ENCODE assay signal across 22 cellular contexts in the genomic region with DNA sequence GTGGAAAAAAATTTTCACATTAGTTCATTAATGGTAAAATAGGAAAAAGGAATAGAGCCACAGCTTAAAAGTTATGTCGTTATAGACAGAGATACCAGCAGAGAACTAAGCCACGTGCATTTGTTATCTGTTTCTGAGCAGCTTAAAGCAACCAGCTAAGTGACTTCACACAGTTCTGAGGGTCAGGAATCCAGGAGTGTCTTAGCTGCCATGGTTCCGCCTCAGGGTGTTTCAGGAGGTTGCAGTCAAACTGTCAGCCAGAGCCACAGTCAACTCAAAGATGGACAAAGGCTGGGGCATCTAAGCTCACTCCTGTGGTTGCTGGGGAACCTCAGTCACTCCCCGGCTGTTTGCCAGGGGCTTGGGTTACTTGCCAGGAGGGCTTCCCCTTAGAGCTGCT.
"Had no signal": no experiment of that assay in that cellular context is flagged by ENCODE, and none has a peak within 500 bp of the region (broad histone marks: within the 10 kb centered on the region; RNA-seq: fewer than 3 reads in every experiment).

No MANE protein-coding gene starts in this region.

- ATAC-seq: gastroesophageal sphincter; left cardiac atrium; left ventricle myocardium superior; naive thymus-derived CD4-positive, alpha-beta T cell; stimulated activated effector memory CD8-positive, alpha-beta T cell treated with anti-CD3 and anti-CD28 coated beads, Interleukin-12 subunit alpha, Interleukin-12 subunit beta, amount 100 ng/mL, for 72 hours; stimulated activated naive CD8-positive, alpha-beta T cell treated with anti-CD3 and anti-CD28 coated beads, Interleukin-15, amount 100 ng/mL, for 72 hours had no signal

- H3K4me1 Mint-ChIP-seq: stimulated activated naive CD8-positive, alpha-beta T cell treated with anti-CD3 and anti-CD28 coated beads, Interleukin-15, amount 100 ng/mL, for 72 hours had no signal

- H3K27me3 ChIP-seq: colonic mucosa, esophagus squamous epithelium, gastroesophageal sphincter, sigmoid colon, testis, transverse colon had no signal

- H3K27ac Mint-ChIP-seq: naive thymus-derived CD4-positive, alpha-beta T cell; stimulated activated effector memory CD8-positive, alpha-beta T cell treated with anti-CD3 and anti-CD28 coated beads, Interleukin-12 subunit alpha, Interleukin-12 subunit beta, amount 100 ng/mL, for 72 hours; stimulated activated naive CD8-positive, alpha-beta T cell treated with anti-CD3 and anti-CD28 coated beads, Interleukin-15, amount 100 ng/mL, for 72 hours had no signal

- H3K36me3 Mint-ChIP-seq: stimulated activated effector memory CD8-positive, alpha-beta T cell treated with anti-CD3 and anti-CD28 coated beads, Interleukin-12 subunit alpha, Interleukin-12 subunit beta, amount 100 ng/mL, for 72 hours had no signal

- H3K27me3 Mint-ChIP-seq: naive thymus-derived CD4-positive, alpha-beta T cell; stimulated activated naive CD8-positive, alpha-beta T cell treated with anti-CD3 and anti-CD28 coated beads, Interleukin-15, amount 100 ng/mL, for 72 hours had no signal

- H3K4me1 ChIP-seq: colonic mucosa, gastroesophageal sphincter, testis had no signal

- DNase-seq: colonic mucosa; dermis blood vessel endothelial cell; esophagus squamous epithelium; foreskin fibroblast; glutamatergic neuron; kidney; left cardiac atrium; left ventricle myocardium superior; mesenchymal stem cell; naive thymus-derived CD4-positive, alpha-beta T cell; posterior cingulate gyrus; sigmoid colon; stimulated activated CD4-positive, alpha-beta T cell treated with anti-CD3 and anti-CD28 coated beads, Interleukin-4, amount 100 ng/mL, for 1 hour; stimulated activated CD8-positive, alpha-beta memory T cell treated with anti-CD3 and anti-CD28 coated beads, Interleukin-4, amount 100 ng/mL, for 48 hours; stimulated activated naive CD8-positive, alpha-beta T cell treated with anti-CD3 and anti-CD28 coated beads, Interleukin-15, amount 100 ng/mL, for 72 hours; testis; transverse colon had no signal

- H3K9me3 Mint-ChIP-seq: immature natural killer cell; stimulated activated effector memory CD8-positive, alpha-beta T cell treated with anti-CD3 and anti-CD28 coated beads, Interleukin-12 subunit alpha, Interleukin-12 subunit beta, amount 100 ng/mL, for 72 hours; stimulated activated naive CD8-positive, alpha-beta T cell treated with anti-CD3 and anti-CD28 coated beads, Interleukin-15, amount 100 ng/mL, for 72 hours had no signal

- H3K4me3 ChIP-seq: colonic mucosa, esophagus squamous epithelium, gastroesophageal sphincter, lung, sigmoid colon, skin epidermis, testis, transverse colon had no signal

- H3K27ac ChIP-seq: colonic mucosa, esophagus squamous epithelium, gastroesophageal sphincter, sigmoid colon, skin epidermis, testis, transverse colon had no signal

- H3K36me3 ChIP-seq: colonic mucosa, esophagus squamous epithelium, gastroesophageal sphincter, sigmoid colon, transverse colon had no signal

- H3K4me3 Mint-ChIP-seq: naive thymus-derived CD4-positive, alpha-beta T cell; stimulated activated effector memory CD8-positive, alpha-beta T cell treated with anti-CD3 and anti-CD28 coated beads, Interleukin-12 subunit alpha, Interleukin-12 subunit beta, amount 100 ng/mL, for 72 hours; stimulated activated naive CD8-positive, alpha-beta T cell treated with anti-CD3 and anti-CD28 coated beads, Interleukin-15, amount 100 ng/mL, for 72 hours had no signal

- H3K9me3 ChIP-seq: colonic mucosa, esophagus squamous epithelium, gastroesophageal sphincter, sigmoid colon, testis, transverse colon had no signal
